ENCODE assay signal across 8 cellular contexts in the genomic region with DNA sequence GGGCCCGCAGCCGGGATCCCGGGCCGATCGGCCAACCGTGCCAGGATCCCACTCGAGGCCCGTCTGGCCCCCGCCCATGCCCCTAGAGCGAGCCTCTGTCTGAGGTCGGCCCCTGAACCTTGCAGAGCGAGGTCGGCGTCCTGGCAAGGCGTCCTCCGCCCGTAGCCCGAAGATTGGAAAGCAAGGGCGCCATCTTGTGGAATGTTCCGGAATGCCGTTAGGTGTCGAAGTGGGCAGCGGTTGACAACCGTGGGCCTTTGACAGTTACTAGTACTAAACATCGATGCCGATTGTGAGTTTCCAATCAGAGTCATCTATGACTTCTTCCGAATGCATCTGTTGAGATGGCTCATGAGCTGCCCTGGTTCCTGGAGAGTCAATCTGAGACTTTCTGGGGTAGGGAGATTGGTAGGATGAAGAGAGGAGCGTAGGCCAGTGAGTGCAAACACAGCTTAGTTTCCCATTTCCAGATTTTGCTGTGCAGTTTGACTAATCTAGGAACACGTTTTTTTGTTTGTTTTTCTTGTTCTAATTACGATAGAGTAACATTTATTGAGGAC.
A peak's percentile ranks its signal among the peaks of the same experiment; 100 is the strongest.
DNase-seq lines count a peak whose midpoint lies in the region; TF ChIP-seq lines count a peak whose summit lies in the region.

No MANE protein-coding gene starts in this region.

- H3F3A ChIP-seq in OCI-LY1 (ENCODE audit: insufficient read depth, low read length), result no peaks in the 10 kb centered on the region

- H3K4me2 ChIP-seq in OCI-LY1 (ENCODE audit: low read length), result peak overlapping the region; percentile 80

- no peaks in the 10 kb centered on the region for H3K36me3 ChIP-seq in OCI-LY1 (ENCODE audit: insufficient read depth, low read length)

- H3K9me3 ChIP-seq in OCI-LY1 (ENCODE audit: low read length), result no peaks in the 10 kb centered on the region

- H3K9ac ChIP-seq in OCI-LY1 (ENCODE audit: low read length), result peak overlapping the region; percentile 59

- H3K27ac ChIP-seq in OCI-LY1 (ENCODE audit: low read depth, low read length, poor library complexity, severe bottlenecking), result peak overlapping the region; percentile 60

- H3K4me1 ChIP-seq in OCI-LY1 (ENCODE audit: insufficient read depth, low read length, severe bottlenecking), result peaks cover 35% of the 10 kb centered on the region

- H3K27me3 ChIP-seq in OCI-LY1 (ENCODE audit: insufficient read depth, low read length), result no peaks in the 10 kb centered on the region

- DNase-seq in COR-L47 (lab: John Stamatoyannopoulos, UW) (peak; percentile 90), GM20000 (ENCODE audit: low spot score) (peak; percentile 86), HS-27A (ENCODE audit: low read depth) (peak; percentile 54), activated T-cell treated with anti-CD3 and anti-CD28 coated beads for 24 hours (ENCODE audit: low read depth) (peak; percentile 88), epithelial cell of esophagus (ENCODE audit: low read depth) (peak; percentile 87), middle frontal gyrus (ENCODE audit: extremely low spot score, low spot score) (peak; percentile 75)
- peak; percentile 74 to 81 for DNase-seq in stimulated activated CD8-positive, alpha-beta memory T cell treated with anti-CD3 and anti-CD28 coated beads, Interleukin-2, amount 100 ng/mL, for 48 hours (ENCODE audit: low read depth in 2 of 2)

- no peaks in the 10 kb centered on the region for H3K79me2 ChIP-seq in OCI-LY1 (ENCODE audit: insufficient read depth, low read length)

- TF ChIP-seq CTCF in GM20000 (IDR thresholded peaks at IDR 0.05; ENCODE audit: extremely low read depth, missing control alignments), result peak; percentile 74
- peak; percentile 80 for TF ChIP-seq CTCF in OCI-LY1 (IDR thresholded peaks at IDR 0.05; ENCODE audit: low read length)
- peak; percentile 85 for TF ChIP-seq CTCF in epithelial cell of esophagus (IDR thresholded peaks at IDR 0.05; ENCODE audit: insufficient read depth, low read depth, low read length, missing control alignments)

- H2AFZ ChIP-seq in OCI-LY1 (ENCODE audit: low read length), result 0 out of 2 replicates have a peak overlapping the region, but pooled peaks have one; percentile 29

- no peaks in the 10 kb centered on the region for H3K9me2 ChIP-seq in OCI-LY1 (ENCODE audit: low read depth, low read length)

- peak overlapping the region; percentile 63 for H3K4me3 ChIP-seq in OCI-LY1 (ENCODE audit: low read depth, low read length, poor library complexity, severe bottlenecking)
- H3K4me3 ChIP-seq in epithelial cell of esophagus (ENCODE audit: low read length), result peak overlapping the region; percentile 84

- no peaks in the 10 kb centered on the region for H4K20me1 ChIP-seq in OCI-LY1 (ENCODE audit: insufficient read depth, low read length)

Comparison
In these comparisons a context has a peak if more than half of its experiments do, and no peak if none do; other contexts are left out.
1. Peak in every context shown above with its lines: DNase-seq, H3K4me3 ChIP-seq and H3K27ac ChIP-seq.